9 cellular contexts compared by ENCODE assay signal in the genomic region with DNA sequence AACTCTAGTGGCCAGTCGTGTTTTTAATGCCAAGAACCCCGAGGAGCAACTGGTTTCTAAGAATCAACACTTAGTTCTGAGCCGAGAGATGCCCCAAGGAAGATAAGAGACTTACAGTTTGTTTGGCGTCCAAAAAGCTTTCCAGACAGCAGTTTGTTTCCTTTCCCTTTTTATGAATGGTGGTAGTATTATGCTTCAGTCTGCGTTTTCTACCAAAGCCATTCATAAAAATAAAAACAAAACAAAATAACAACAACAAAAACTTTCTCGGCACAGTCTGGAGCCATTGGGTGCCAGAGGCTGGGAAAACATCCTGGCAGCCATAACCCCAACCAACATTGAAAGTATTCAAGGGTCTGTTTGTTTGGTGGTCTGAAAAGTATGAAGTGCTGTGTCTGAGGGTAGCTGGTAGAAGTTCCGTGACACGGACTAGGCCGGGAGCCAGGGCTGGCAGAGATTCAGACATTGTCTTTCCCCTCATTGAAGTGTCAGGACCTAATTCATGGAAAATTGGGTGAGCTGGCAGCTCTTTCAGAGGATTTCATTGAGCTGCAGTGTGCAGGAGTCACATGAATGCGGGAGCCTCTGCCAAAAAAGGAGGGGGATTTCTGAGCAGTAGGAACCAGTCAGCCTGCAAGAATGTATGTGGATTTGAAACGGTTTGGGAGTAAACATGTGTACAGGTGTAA.
DNase-seq lines count a peak whose midpoint lies in the region; ATAC-seq, FAIRE-seq and TF ChIP-seq lines count a peak whose summit lies in the region.
"Had no signal": no experiment of that assay in that cellular context is flagged by ENCODE, and none has a peak within 500 bp of the region (broad histone marks: within the 10 kb centered on the region; RNA-seq: fewer than 3 reads in every experiment).

No MANE protein-coding gene starts in this region.

- intact Hi-C loops in MCF 10A (cut with micrococcal nuclease) (loop anchor here (1.0 kb wide), 1 partner anchor 392 kb away; no protein-coding TSS in a partner anchor), kidney (cut with DNase I) (no loop called here)

- H3K27me3 Mint-ChIP-seq in MCF 10A (ENCODE audit: insufficient read depth, unreplicated experiment): no peaks in the 10 kb centered on the region

- POLR2A ChIA-PET in MCF 10A (lab: Yijun Ruan, JAX): interaction anchor here (0.6 to 3.9 kb wide), 32 partner anchors 8 to 346 kb away, joined by 3 to 14 read pairs (median 4); a partner anchor contains a TSS

- H3K4me3 Mint-ChIP-seq in MCF 10A (ENCODE audit: unreplicated experiment): peak overlapping the region; percentile 68
- H3K4me3 Mint-ChIP-seq in stimulated activated effector memory CD8-positive, alpha-beta T cell treated with anti-CD3 and anti-CD28 coated beads, Interleukin-12 subunit alpha, Interleukin-12 subunit beta, amount 100 ng/mL, for 72 hours: no peak overlapping the region
- H3K4me3 Mint-ChIP-seq: stimulated activated naive CD8-positive, alpha-beta T cell treated with anti-CD3 and anti-CD28 coated beads, Interleukin-15, Interleukin-2, amounts not matched to agents 100 ng/mL and 50 ng/mL, for 24 hours had no signal

- H3K27ac ChIP-seq in kidney (ENCODE audit: low read depth in 2 of 2, low read length in 2 of 2) (no peak overlapping the region), substantia nigra (ENCODE audit: low read depth, low read length, poor library complexity, severe bottlenecking) (no peak overlapping the region)

- peak overlapping the region; percentile 96 for H3K27ac Mint-ChIP-seq in MCF 10A (ENCODE audit: low read depth, unreplicated experiment)
- H3K27ac Mint-ChIP-seq in stimulated activated effector memory CD8-positive, alpha-beta T cell treated with anti-CD3 and anti-CD28 coated beads, Interleukin-12 subunit alpha, Interleukin-12 subunit beta, amount 100 ng/mL, for 72 hours: no peak overlapping the region
- H3K27ac Mint-ChIP-seq: stimulated activated naive CD8-positive, alpha-beta T cell treated with anti-CD3 and anti-CD28 coated beads, Interleukin-15, Interleukin-2, amounts not matched to agents 100 ng/mL and 50 ng/mL, for 24 hours had no signal

- TSS peak; percentile 86 for BruUV-seq in MCF 10A (replicated peaks; lab: Mats Ljungman, UMichigan)

- CTCF ChIA-PET in MCF 10A (lab: Yijun Ruan, JAX): interaction anchor here (0.7 to 1.4 kb wide), 6 partner anchors 20 to 643 kb away, joined by 3 to 7 read pairs (median 4); no protein-coding TSS in a partner anchor

- no peak for FAIRE-seq in kidney (lab: Jason Lieb, UNC)

- ATAC-seq in HG03139 (IDR thresholded peaks at IDR 0.05; ENCODE audit: unreplicated experiment): no peak
- no peak for ATAC-seq in stimulated activated effector memory CD8-positive, alpha-beta T cell treated with anti-CD3 and anti-CD28 coated beads, Interleukin-12 subunit alpha, Interleukin-12 subunit beta, amount 100 ng/mL, for 72 hours

- H3K36me3 Mint-ChIP-seq in MCF 10A (ENCODE audit: insufficient read depth, unreplicated experiment): peaks cover 26% of the 10 kb centered on the region
- no peaks in the 10 kb centered on the region for H3K36me3 Mint-ChIP-seq in stimulated activated effector memory CD8-positive, alpha-beta T cell treated with anti-CD3 and anti-CD28 coated beads, Interleukin-12 subunit alpha, Interleukin-12 subunit beta, amount 100 ng/mL, for 72 hours

- H3K9me3 ChIP-seq in kidney (ENCODE audit: control insufficient read depth in 1 of 2, low read length in 2 of 2): no peaks in the 10 kb centered on the region

- no peaks in the 10 kb centered on the region for H3K9me3 Mint-ChIP-seq in MCF 10A (ENCODE audit: unreplicated experiment)
- H3K9me3 Mint-ChIP-seq in stimulated activated effector memory CD8-positive, alpha-beta T cell treated with anti-CD3 and anti-CD28 coated beads, Interleukin-12 subunit alpha, Interleukin-12 subunit beta, amount 100 ng/mL, for 72 hours: no peaks in the 10 kb centered on the region
- H3K9me3 Mint-ChIP-seq: stimulated activated naive CD8-positive, alpha-beta T cell treated with anti-CD3 and anti-CD28 coated beads, Interleukin-15, Interleukin-2, amounts not matched to agents 100 ng/mL and 50 ng/mL, for 24 hours had no signal

- peaks cover 63% of the 10 kb centered on the region for H3K4me1 Mint-ChIP-seq in MCF 10A (ENCODE audit: insufficient read depth, unreplicated experiment)
- no peaks in the 10 kb centered on the region for H3K4me1 Mint-ChIP-seq in stimulated activated effector memory CD8-positive, alpha-beta T cell treated with anti-CD3 and anti-CD28 coated beads, Interleukin-12 subunit alpha, Interleukin-12 subunit beta, amount 100 ng/mL, for 72 hours

- TF ChIP-seq CTCF in MCF 10A (IDR thresholded peaks at IDR 0.05; ENCODE audit: unreplicated experiment) (no peak), kidney (IDR thresholded peaks at IDR 0.05; ENCODE audit: borderline replicate concordance, extremely low read depth, insufficient read depth) (no peak)

- no peak overlapping the region for H3K9ac ChIP-seq in kidney (ENCODE audit: low read length in 2 of 2)

- peak overlapping the region; percentile 8 to 18 for H3K4me3 ChIP-seq in kidney (ENCODE audit: low read length in 2 of 2)

- H3K4me1 ChIP-seq in kidney (ENCODE audit: control insufficient read depth in 1 of 2, insufficient read depth in 1 of 2, low read depth in 1 of 2, low read length in 2 of 2): peaks cover 0 to 9% of the 10 kb centered on the region in 2 donors

- DNase-seq in HS-5 (ENCODE audit: low read depth): peak; percentile 97
- peak; percentile 98 for DNase-seq in MCF 10A (ENCODE audit: unreplicated experiment)
- peak; percentile 84 for DNase-seq in kidney
- DNase-seq in substantia nigra (lab: John Stamatoyannopoulos, UW): peak in 36 of 49 donors; percentile 1 to 67 (median 28)
- DNase-seq in NCI-H2171 (lab: John Stamatoyannopoulos, UW): no peak
- DNase-seq in stimulated activated effector memory CD8-positive, alpha-beta T cell treated with anti-CD3 and anti-CD28 coated beads, Interleukin-12 subunit alpha, Interleukin-12 subunit beta, amount 100 ng/mL, for 72 hours (ENCODE audit: low spot score in 2 of 2): no peak
- no peak for DNase-seq in OCI-M2 (lab: John Stamatoyannopoulos, UW; ENCODE audit: unreplicated experiment)

- H3K36me3 ChIP-seq in kidney (ENCODE audit: control insufficient read depth in 1 of 2, insufficient read depth in 2 of 2, low read length in 2 of 2): no peaks in the 10 kb centered on the region

Comparison
In these comparisons a context has a peak if more than half of its experiments do, and no peak if none do; other contexts are left out.
1. DNase-seq: peak in HS-5 (single experiment), MCF 10A (single experiment), kidney (single experiment) and substantia nigra (36 of 49); none in NCI-H2171 (single experiment), stimulated activated effector memory CD8-positive, alpha-beta T cell treated with anti-CD3 and anti-CD28 coated beads, Interleukin-12 subunit alpha, Interleukin-12 subunit beta, amount 100 ng/mL, for 72 hours (0 of 2) and OCI-M2 (single experiment).